In the genomic region with DNA sequence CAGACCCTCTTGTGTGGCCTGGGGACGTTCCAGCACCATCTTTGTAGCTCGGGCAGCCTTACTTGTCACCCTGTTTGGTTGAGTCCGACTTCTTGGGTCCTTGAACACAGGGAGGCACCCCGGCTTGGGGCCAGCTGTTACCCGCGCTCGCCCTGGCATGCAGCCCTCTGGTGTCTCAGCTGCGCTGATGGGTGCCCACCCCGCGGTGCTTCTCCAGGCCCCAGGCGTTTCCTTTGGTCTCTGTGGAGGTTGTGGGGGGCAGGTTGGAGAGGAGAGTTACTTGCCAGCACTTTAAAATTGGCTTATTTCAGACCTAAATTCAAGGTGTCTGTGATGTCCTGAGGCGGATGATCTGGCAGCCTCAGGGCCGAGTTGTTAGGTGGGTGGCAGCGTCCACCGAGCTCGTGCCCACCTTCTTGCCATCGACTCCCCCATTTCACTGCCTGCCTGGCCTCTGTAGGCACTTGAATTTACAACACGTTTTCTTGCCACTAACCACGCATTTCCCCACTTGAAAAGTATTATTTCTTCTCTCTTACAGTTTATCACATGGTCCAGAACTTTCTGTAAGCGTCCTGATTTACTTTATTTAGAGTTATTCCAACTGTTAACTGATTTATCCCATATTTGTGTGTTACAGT, we compare ENCODE assay signal across 11 cellular contexts. TPM values are rescaled to one million over a fixed set of nuclear protein-coding genes. Genes with fewer than 3 reads are reported as not detected.
DNase-seq lines count a peak whose midpoint lies in the region; ATAC-seq and TF ChIP-seq lines count a peak whose summit lies in the region.
"Had no signal": no experiment of that assay in that cellular context is flagged by ENCODE, and none has a peak within 500 bp of the region (broad histone marks: within the 10 kb centered on the region; RNA-seq: fewer than 3 reads in every experiment).

No MANE protein-coding gene starts in this region.

- H3K36me3 ChIP-seq in GM23338 (ENCODE audit: insufficient read depth) = no peaks in the 10 kb centered on the region
- no peaks in the 10 kb centered on the region for H3K36me3 ChIP-seq in Peyer's patch
- peaks cover 4 to 7% of the 10 kb centered on the region in 2 donors for H3K36me3 ChIP-seq in neuronal stem cell (replicated peaks in 1 of 2; ENCODE audit: control insufficient read depth in 2 of 2, insufficient read depth in 2 of 2, low read length in 2 of 2)

- H3K4me2 ChIP-seq in GM23338 (no peak overlapping the region), neuronal stem cell (ENCODE audit: insufficient read depth, low read length, poor library complexity, severe bottlenecking) (no peak overlapping the region)

- peaks cover 9% of the 10 kb centered on the region for H3K36me3 Mint-ChIP-seq in GM23338 (ENCODE audit: low read depth)
- peaks cover 15% of the 10 kb centered on the region for H3K36me3 Mint-ChIP-seq in activated naive CD8-positive, alpha-beta T cell treated with anti-CD3 and anti-CD28 coated beads, Interleukin-2, amount 10 ng/mL, durations not matched to agents 7 days and 5 days

- no peak overlapping the region for H3K4me3 Mint-ChIP-seq in GM23338
- H3K4me3 Mint-ChIP-seq in activated naive CD8-positive, alpha-beta T cell treated with anti-CD3 and anti-CD28 coated beads, Interleukin-2, amount 10 ng/mL, durations not matched to agents 7 days and 5 days = peak overlapping the region; percentile 75

- peaks cover 48% of the 10 kb centered on the region for H4K20me1 ChIP-seq in GM23338 (replicated peaks; ENCODE audit: insufficient read depth)

- H3K27me3 ChIP-seq in GM23338 (ENCODE audit: insufficient read depth) (no peaks in the 10 kb centered on the region), Peyer's patch (no peaks in the 10 kb centered on the region), neuronal stem cell (ENCODE audit: control insufficient read depth in 3 of 3, insufficient read depth in 3 of 3, low read depth in 1 of 3, low read length in 3 of 3) (no peaks in the 10 kb centered on the region)

- no peaks in the 10 kb centered on the region for H3K9me2 ChIP-seq in GM23338 (ENCODE audit: insufficient read depth)

- no peak overlapping the region for H2BK5ac ChIP-seq in neuronal stem cell (ENCODE audit: low read length)

- no peak overlapping the region for H3K14ac ChIP-seq in neuronal stem cell (ENCODE audit: low read length)

- peak overlapping the region; percentile 19 for H2AK5ac ChIP-seq in neuronal stem cell (ENCODE audit: low read depth, low read length)

- no peaks in the 10 kb centered on the region for H3F3A ChIP-seq in GM23338 (replicated peaks; ENCODE audit: low read depth)

- POLR2A ChIA-PET in activated naive CD8-positive, alpha-beta T cell treated with anti-CD3 and anti-CD28 coated beads, Interleukin-2, amount 10 ng/mL, durations not matched to agents 7 days and 5 days (lab: Charles Lee) = interaction anchor here (0.5 to 7.2 kb wide), 9 partner anchors 10 to 279 kb away, joined by 3 to 158 read pairs (median 6); a partner anchor contains a TSS

- H3K18ac ChIP-seq in neuronal stem cell (ENCODE audit: low read length) = no peak overlapping the region

- no peak overlapping the region for H4K8ac ChIP-seq in neuronal stem cell (ENCODE audit: low read depth, low read length)

- H2AFZ ChIP-seq in GM23338 (no peak overlapping the region), neuronal stem cell (ENCODE audit: low read length) (no peak overlapping the region)

- no peak overlapping the region for H2BK15ac ChIP-seq in neuronal stem cell (ENCODE audit: low read length)

- peak overlapping the region; percentile 65 for H3K27ac Mint-ChIP-seq in GM23338
- H3K27ac Mint-ChIP-seq in activated naive CD8-positive, alpha-beta T cell treated with anti-CD3 and anti-CD28 coated beads, Interleukin-2, amount 10 ng/mL, durations not matched to agents 7 days and 5 days = peak overlapping the region; percentile 91

- H3K27me3 Mint-ChIP-seq in GM23338 (ENCODE audit: insufficient read depth, low read depth, poor library complexity) = peaks cover 8% of the 10 kb centered on the region
- H3K27me3 Mint-ChIP-seq in activated naive CD8-positive, alpha-beta T cell treated with anti-CD3 and anti-CD28 coated beads, Interleukin-2, amount 10 ng/mL, durations not matched to agents 7 days and 5 days = no peaks in the 10 kb centered on the region

- H3K9me3 Mint-ChIP-seq in GM23338 = no peaks in the 10 kb centered on the region
- no peaks in the 10 kb centered on the region for H3K9me3 Mint-ChIP-seq in activated naive CD8-positive, alpha-beta T cell treated with anti-CD3 and anti-CD28 coated beads, Interleukin-2, amount 10 ng/mL, durations not matched to agents 7 days and 5 days

- peaks cover 27% of the 10 kb centered on the region for H3K4me1 ChIP-seq in GM23338 (ENCODE audit: insufficient read depth)
- peaks cover 0 to 35% (median 0%) of the 10 kb centered on the region in 4 donors for H3K4me1 ChIP-seq in Peyer's patch
- H3K4me1 ChIP-seq in neuronal stem cell (ENCODE audit: control insufficient read depth in 2 of 2, insufficient read depth in 1 of 2, low read depth in 1 of 2, low read length in 2 of 2) = peaks cover 11 to 19% of the 10 kb centered on the region in 2 donors

- H3K9ac ChIP-seq in neuronal stem cell (ENCODE audit: low read depth, low read length, poor library complexity) = no peak overlapping the region

- H3K4me1 Mint-ChIP-seq in GM23338 = peaks cover 49% of the 10 kb centered on the region
- H3K4me1 Mint-ChIP-seq in activated naive CD8-positive, alpha-beta T cell treated with anti-CD3 and anti-CD28 coated beads, Interleukin-2, amount 10 ng/mL, durations not matched to agents 7 days and 5 days = peaks cover 73% of the 10 kb centered on the region

- H4K91ac ChIP-seq in neuronal stem cell (ENCODE audit: low read depth, low read length, poor library complexity) = no peak overlapping the region

- DNase-seq in GM23338 (ENCODE audit: low spot score) (no peak), Peyer's patch (no peak), neuronal stem cell (ENCODE audit: low spot score) (no peak), DMS114 treated with DMSO at 0.1 percent for 48 hours (lab: John Stamatoyannopoulos, UW; ENCODE audit: unreplicated experiment) (no peak)
- DNase-seq in activated naive CD8-positive, alpha-beta T cell treated with anti-CD3 and anti-CD28 coated beads, Interleukin-2, amount 10 ng/mL, durations not matched to agents 7 days and 5 days = peak; percentile 64
- DNase-seq: NCI-H446 had no signal

- WGBS in neuronal stem cell (ENCODE audit: extremely low coverage in 2 of 2, insufficient read length in 2 of 2, insufficient replicate concordance in 1 of 2), 2 donors = no CpG with 5 or more reads among the region's 20 CpGs

- peaks cover 100% of the 10 kb centered on the region for H3K79me2 ChIP-seq in GM23338 (replicated peaks; ENCODE audit: insufficient read depth)

- no peak for TF ChIP-seq POLR2A in Peyer's patch (IDR thresholded peaks at IDR 0.05)

- ATAC-seq in GM23338 (no peak), GM19351 (IDR thresholded peaks at IDR 0.05; ENCODE audit: unreplicated experiment) (no peak), HG03457 (IDR thresholded peaks at IDR 0.05; ENCODE audit: unreplicated experiment) (no peak), GM18511 (IDR thresholded peaks at IDR 0.05; ENCODE audit: unreplicated experiment) (no peak)
- peak; percentile 9 for ATAC-seq in activated naive CD8-positive, alpha-beta T cell treated with anti-CD3 and anti-CD28 coated beads, Interleukin-2, amount 10 ng/mL, durations not matched to agents 7 days and 5 days (ENCODE audit: low read depth)
- ATAC-seq: activated CD4-positive, CD25-positive, alpha-beta regulatory T cell treated with anti-CD3 and anti-CD28 coated beads, Interleukin-2, amount 50 U/mL, for 24 hours had no signal

- H3K9me3 ChIP-seq in Peyer's patch (no peaks in the 10 kb centered on the region), neuronal stem cell (replicated peaks in 1 of 2; ENCODE audit: control insufficient read depth in 2 of 2, insufficient read depth in 1 of 2, low read depth in 1 of 2, low read length in 2 of 2) (peaks cover 1 to 7% of the 10 kb centered on the region in 2 donors)

- H3K4me3 ChIP-seq in GM23338 = no peak overlapping the region
- H3K4me3 ChIP-seq in Peyer's patch = no peak overlapping the region
- H3K4me3 ChIP-seq in neuronal stem cell (ENCODE audit: low read length in 2 of 2) = no peak overlapping the region

- no peak overlapping the region for H2BK12ac ChIP-seq in neuronal stem cell (ENCODE audit: low read length)

- no peak for TF ChIP-seq CTCF in GM23338 (conservative IDR thresholded peaks at IDR 0.05; ENCODE audit: low read depth in 2 of 2)
- no peak for TF ChIP-seq CTCF in Peyer's patch (IDR thresholded peaks at IDR 0.05)

- H3K79me1 ChIP-seq in neuronal stem cell (ENCODE audit: low read depth, low read length) = peaks cover 8% of the 10 kb centered on the region

- H3K4ac ChIP-seq in neuronal stem cell (ENCODE audit: low read length) = no peak overlapping the region

- 0 out of 2 replicates have a peak overlapping the region, but pooled peaks have one; percentile 10 for H3K27ac ChIP-seq in GM23338 (ENCODE audit: low read depth)
- peak overlapping the region; percentile 3 to 57 (median 16) for H3K27ac ChIP-seq in Peyer's patch
- H3K27ac ChIP-seq in neuronal stem cell (replicated peaks; ENCODE audit: low read length) = no peak overlapping the region

- H3K23ac ChIP-seq in neuronal stem cell (ENCODE audit: low read depth, low read length, poor library complexity) = no peak overlapping the region

- no peak overlapping the region for H2BK120ac ChIP-seq in neuronal stem cell (ENCODE audit: low read depth, low read length)

TF ChIP-seq in GM23338, 12 proteins besides CTCF, POLR2A, EP300 and RAD21:
- TF ChIP-seq EZH2 (IDR thresholded peaks at IDR 0.05; ENCODE audit: low read depth, unreplicated experiment) (no peak), JUNB (IDR thresholded peaks at IDR 0.05; ENCODE audit: unreplicated experiment) (no peak), NANOG (IDR thresholded peaks at IDR 0.05; ENCODE audit: borderline replicate concordance) (no peak)

RNA-seq across cellular contexts. Expression of a gene that starts 16.9 kb away (rescaled TPM):
- 76.9 and 112 TPM in 2 replicates for total RNA-seq in GM23338 (2014; rRNA removed; shearing (Covaris generic))
- polyA plus RNA-seq in GM23338 (2016; fragmentation: Nextera tagmentation; extraction: Ambion mirVana) = 34.3 and 37.9 TPM in 2 replicates
- total RNA-seq in Peyer's patch = 10 to 100 TPM; 38.8 to 67.8 (median 63.4) TPM
- total RNA-seq in activated naive CD8-positive, alpha-beta T cell treated with anti-CD3 and anti-CD28 coated beads, Interleukin-2, amount 10 ng/mL, durations not matched to agents 7 days and 5 days = 10 to 100 TPM; 79.1 to 80.8 TPM
- polyA plus RNA-seq in neuronal stem cell (2013, experiment 1 of 2) = 70.1 TPM
- 68.4 TPM for polyA plus RNA-seq in neuronal stem cell (2013, experiment 2 of 2)

RNA-seq across cellular contexts. Expression of a gene that starts 40.6 kb away (rescaled TPM):
- not detected in 2 replicates for total RNA-seq in GM23338 (2014; rRNA removed; shearing (Covaris generic))
- polyA plus RNA-seq in GM23338 (2016; fragmentation: Nextera tagmentation; extraction: Ambion mirVana) = 2.6 and 3.0 TPM in 2 replicates
- 1 to 10 TPM in 1 of 4 donors, under 1 TPM in 1, not detected in 2; 0.53 to 4.1 TPM for total RNA-seq in Peyer's patch
- total RNA-seq in activated naive CD8-positive, alpha-beta T cell treated with anti-CD3 and anti-CD28 coated beads, Interleukin-2, amount 10 ng/mL, durations not matched to agents 7 days and 5 days = 10 to 100 TPM; 25.5 to 25.9 TPM
- not detected for polyA plus RNA-seq in neuronal stem cell (2013, experiment 1 of 2)
- not detected for polyA plus RNA-seq in neuronal stem cell (2013, experiment 2 of 2)
- total RNA-seq: epithelial cell of proximal tubule had no signal

Comparison
In these comparisons a context has a peak if more than half of its experiments do, and no peak if none do; other contexts are left out.
1. RNA of a gene that starts 40.6 kb away (total RNA-seq): 25.5 to 25.9 TPM in activated naive CD8-positive, alpha-beta T cell treated with anti-CD3 and anti-CD28 coated beads, Interleukin-2, amount 10 ng/mL, durations not matched to agents 7 days and 5 days; 0.53 to 4.1 TPM in Peyer's patch and not detected in GM23338; every median in the first group is over 4 times any median in the second.